In genomic region chr14:91326514-91326832, GRCh38 we compare ENCODE assay signal across 1 cellular context.
TF ChIP-seq lines count a peak whose summit lies in the region.

No MANE protein-coding gene starts in this region.

TF ChIP-seq in GM23338, 12 proteins besides CTCF, POLR2A, EP300 and RAD21:
- TF ChIP-seq ZNF462 (CRISPR knock-in tag; IDR thresholded peaks at IDR 0.05): no peak
- TF ChIP-seq REST (IDR thresholded peaks at IDR 0.05; ENCODE audit: unreplicated experiment): no peak
- no peak for TF ChIP-seq NANOG (IDR thresholded peaks at IDR 0.05; ENCODE audit: borderline replicate concordance)
- no peak for TF ChIP-seq POLR2AphosphoS5 (IDR thresholded peaks at IDR 0.05; ENCODE audit: low read depth)
- no peak for TF ChIP-seq STAT1 (IDR thresholded peaks at IDR 0.05; ENCODE audit: unreplicated experiment)
- TF ChIP-seq JUNB (IDR thresholded peaks at IDR 0.05; ENCODE audit: unreplicated experiment): no peak
- no peak for TF ChIP-seq ZNF114 (CRISPR knock-in tag; IDR thresholded peaks at IDR 0.05)
- TF ChIP-seq ZNF331 (CRISPR knock-in tag; IDR thresholded peaks at IDR 0.05; ENCODE audit: low read depth): no peak
- no peak for TF ChIP-seq EZH2 (IDR thresholded peaks at IDR 0.05; ENCODE audit: low read depth, unreplicated experiment)
- TF ChIP-seq CREB1 (CRISPR knock-in tag; IDR thresholded peaks at IDR 0.05; ENCODE audit: low read depth): no peak
- TF ChIP-seq ETS1 (IDR thresholded peaks at IDR 0.05): no peak
